19 cellular contexts compared by ENCODE assay signal in genomic region chr5:115818821-115819220, GRCh38. TPM values are rescaled to one million over a fixed set of nuclear protein-coding genes. Genes with fewer than 3 reads are reported as not detected.
DNase-seq lines count a peak whose midpoint lies in the region; TF ChIP-seq lines count a peak whose summit lies in the region.
"Had no signal": no experiment of that assay in that cellular context is flagged by ENCODE, and none has a peak within 500 bp of the region (broad histone marks: within the 10 kb centered on the region; RNA-seq: fewer than 3 reads in every experiment).

No MANE protein-coding gene starts in this region.

- peaks cover 0 to 19% (median 0%) of the 10 kb centered on the region in 45 donors for H3K27me3 ChIP-seq in dorsolateral prefrontal cortex
- no peaks in the 10 kb centered on the region for H3K27me3 ChIP-seq in PC-9 (ENCODE audit: insufficient read depth, low read depth)

- peak overlapping the region in 15 of 59 donors; percentile 6 to 63 (median 35) for H3K27ac ChIP-seq in dorsolateral prefrontal cortex
- H3K27ac ChIP-seq in PC-9 = no peak overlapping the region
- H3K27ac ChIP-seq: 22Rv1 had no signal

- H3K79me2 ChIP-seq in PC-9 (ENCODE audit: low read depth) = no peaks in the 10 kb centered on the region

- H3K9me3 Mint-ChIP-seq in nephron progenitor cell = peaks cover 8% of the 10 kb centered on the region

- peak; percentile 42 for DNase-seq in NCI-H2227 treated with DMSO at 0.1 percent for 48 hours (lab: John Stamatoyannopoulos, UW)
- no peak for DNase-seq in NCI-H2227 (lab: John Stamatoyannopoulos, UW; ENCODE audit: unreplicated experiment)
- peak in 6 of 10 donors; percentile 20 to 48 (median 36) for DNase-seq in dorsolateral prefrontal cortex
- no peak for DNase-seq in nephron progenitor cell
- DNase-seq in GM10248 (ENCODE audit: extremely low spot score) = no peak
- no peak for DNase-seq in PC-9
- DNase-seq in NCI-H524 treated with DMSO at 0.1 percent for 48 hours (lab: John Stamatoyannopoulos, UW) = no peak
- DNase-seq in stimulated activated naive CD4-positive, alpha-beta T cell treated with Interleukin-2 at 50 U/mL for 16 hours (lab: John Stamatoyannopoulos, UW) = no peak
- DNase-seq: AML-193; DND-41; HCEC 1CT; KG1; NCI-H187 treated with DMSO at 0.1 percent for 48 hours; NCI-H526 treated with DMSO at 0.1 percent for 48 hours; NK-92 treated with Interleukin-12 subunit alpha and Interleukin-12 subunit beta, amount 100 ng/mL, for 24 hours; SHP77 treated with DMSO at 0.1 percent for 48 hours had no signal

- H3K4me1 ChIP-seq in PC-9 (replicated peaks; ENCODE audit: insufficient read depth) = no peaks in the 10 kb centered on the region

- POLR2A ChIA-PET in GM10248 (lab: Yijun Ruan, JAX) (no interaction called here), PC-9 (lab: Charles Lee; ENCODE audit: unreplicated experiment) (interaction anchor here (0.5 kb wide), 1 partner anchor 151 kb away, joined by 21 read pairs; no protein-coding TSS in a partner anchor)

- H3K4me3 Mint-ChIP-seq in nephron progenitor cell = peak overlapping the region; percentile 52

- peaks cover 8% of the 10 kb centered on the region for H3K36me3 Mint-ChIP-seq in nephron progenitor cell (ENCODE audit: low read depth)

- intact Hi-C loops in dorsolateral prefrontal cortex (cut with DNase I) (loop anchor here in 1 of 2 donors (5.0 kb wide), 1 partner anchor 192 kb away; the partner anchor contains the start of gene TMED7), PC-9 (cut with micrococcal nuclease; ENCODE audit: unreplicated experiment) (no loop called here)

- TF ChIP-seq CTCF in dorsolateral prefrontal cortex (IDR thresholded peaks at IDR 0.05 in 54 of 56, conservative IDR thresholded peaks at IDR 0.05 in 2 of 56; ENCODE audit: low read depth in 1 of 56, partially characterized antibody in 56 of 56) = no peak
- TF ChIP-seq CTCF in nephron progenitor cell (IDR thresholded peaks at IDR 0.05) = no peak
- TF ChIP-seq CTCF in GM10248 (IDR thresholded peaks at IDR 0.05; ENCODE audit: control extremely low read depth, extremely low read depth, low read depth, missing control alignments) = no peak
- TF ChIP-seq CTCF in PC-9 (conservative IDR thresholded peaks at IDR 0.05) = no peak

- peak overlapping the region in 44 of 59 donors; percentile 2 to 55 (median 26) for H3K4me3 ChIP-seq in dorsolateral prefrontal cortex
- H3K4me3 ChIP-seq in PC-9 = no peak overlapping the region

- no peaks in the 10 kb centered on the region for H3F3A ChIP-seq in PC-9 (ENCODE audit: insufficient read depth, low read depth)

- peaks cover 29% of the 10 kb centered on the region for H3K27me3 Mint-ChIP-seq in nephron progenitor cell (ENCODE audit: low read depth, poor library complexity)

- H3K9me2 ChIP-seq in PC-9 (ENCODE audit: insufficient read depth) = no peaks in the 10 kb centered on the region

- H3K4me1 Mint-ChIP-seq in nephron progenitor cell = peaks cover 28% of the 10 kb centered on the region

- CTCF ChIA-PET in GM10248 (lab: Yijun Ruan, JAX) = interaction anchor here (0.7 kb wide), 1 partner anchor 12 kb away, joined by 3 read pairs; no protein-coding TSS in a partner anchor
- CTCF ChIA-PET in PC-9 (lab: Charles Lee) = no interaction called here

- H3K27ac Mint-ChIP-seq in nephron progenitor cell = no peak overlapping the region

- H3K9me3 ChIP-seq in PC-9 (ENCODE audit: insufficient read depth, low read depth) = no peaks in the 10 kb centered on the region

- H3K36me3 ChIP-seq in PC-9 (ENCODE audit: low read depth) = no peaks in the 10 kb centered on the region

- H2AFZ ChIP-seq in PC-9 = no peak overlapping the region

- H3K4me2 ChIP-seq in PC-9 = no peak overlapping the region

- no TSS peak for BruUV-seq in PC-9 (replicated peaks; lab: Mats Ljungman, UMichigan)

- no peaks in the 10 kb centered on the region for H4K20me1 ChIP-seq in PC-9 (ENCODE audit: insufficient read depth)

RNA-seq across cellular contexts. Expression of gene CDO1, which starts 2.4 kb away (rescaled TPM):
- total RNA-seq in dorsolateral prefrontal cortex = 10 to 100 TPM; 16.9 to 60.2 (median 36.8) TPM
- total RNA-seq in PC-9 (2021) = not detected in 2 replicates
- total RNA-seq: G401, OCI-LY7 had no signal

RNA-seq across cellular contexts. Expression of gene ATG12, which starts 22.5 kb away (rescaled TPM):
- total RNA-seq in dorsolateral prefrontal cortex (10 to 100 TPM; 38.8 to 69.4 (median 50.4) TPM), PC-9 (2021) (39.8 and 48.7 TPM in 2 replicates)

RNA-seq across cellular contexts. Expression of gene AP3S1, which starts 22.9 kb away (rescaled TPM):
- total RNA-seq in dorsolateral prefrontal cortex = 100 to 1,000 TPM in 54 of 120 experiments, 10 to 100 TPM in 66; 50.0 to 149 (median 97.8) TPM
- 38.8 and 49.1 TPM in 2 replicates for total RNA-seq in PC-9 (2021)

Comparison
In these comparisons a context has a peak if more than half of its experiments do, and no peak if none do; other contexts are left out.
1. DNase-seq: peak in NCI-H2227 treated with DMSO at 0.1 percent for 48 hours (single experiment) and dorsolateral prefrontal cortex (6 of 10); none in NCI-H2227 (single experiment), nephron progenitor cell (single experiment), GM10248 (single experiment), PC-9 (0 of 2), NCI-H524 treated with DMSO at 0.1 percent for 48 hours (single experiment) and stimulated activated naive CD4-positive, alpha-beta T cell treated with Interleukin-2 at 50 U/mL for 16 hours (single experiment).
2. RNA of gene CDO1, which starts 2.4 kb away (total RNA-seq): 16.9 to 60.2 TPM in dorsolateral prefrontal cortex; not detected in PC-9; every median in the first group is over 10 times any median in the second.